Comparison of ENCODE assay signal across 28 cellular contexts in the genomic region with DNA sequence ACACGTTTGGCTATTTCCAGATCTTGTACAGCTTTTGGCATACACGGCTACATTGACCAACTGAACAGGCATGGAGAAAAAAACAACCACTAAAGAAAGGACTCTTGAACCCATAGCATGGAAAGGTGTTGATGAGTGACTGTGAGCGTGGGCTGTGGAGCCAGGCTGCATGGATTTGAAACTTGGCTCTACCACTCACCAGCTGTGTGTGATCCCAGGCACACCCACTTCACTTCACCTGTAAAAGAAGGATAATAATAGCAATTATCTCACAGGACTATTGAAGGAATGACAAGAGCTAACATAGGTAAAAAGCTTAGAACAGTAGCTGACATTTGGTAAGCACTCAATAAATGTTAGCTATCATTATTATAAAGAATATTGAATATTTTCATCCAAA.
"Had no signal": no experiment of that assay in that cellular context is flagged by ENCODE, and none has a peak within 500 bp of the region (broad histone marks: within the 10 kb centered on the region; RNA-seq: fewer than 3 reads in every experiment).

No MANE protein-coding gene starts in this region.

- H3K36me3 Mint-ChIP-seq: activated naive CD8-positive, alpha-beta T cell treated with anti-CD3 and anti-CD28 coated beads for 36 hours; brain; naive thymus-derived CD8-positive, alpha-beta T cell had no signal

- FAIRE-seq: endometrium had no signal

- H3K27ac Mint-ChIP-seq: activated CD4-positive, alpha-beta memory T cell treated with anti-CD3 and anti-CD28 coated beads, Interleukin-2, amount 10 ng/mL, durations not matched to agents 7 days and 5 days; activated CD4-positive, alpha-beta T cell treated with anti-CD3 and anti-CD28 coated beads, Interleukin-2, amount 10 ng/mL, durations not matched to agents 7 days and 5 days; activated naive CD4-positive, alpha-beta T cell treated with anti-CD3 and anti-CD28 coated beads for 36 hours; activated naive CD8-positive, alpha-beta T cell treated with anti-CD3 and anti-CD28 coated beads for 36 hours; activated T-helper 1 cell treated with anti-CD3 and anti-CD28 coated beads, Interleukin-12 subunit alpha, Interleukin-12 subunit beta, Interleukin-2, Interleukin-4 antibody, amounts not matched to agents 30 ng/mL and 10 ng/mL and 1 ng/mL, durations not matched to agents 14 hours and 24 hours and 36 hours; brain; naive thymus-derived CD8-positive, alpha-beta T cell had no signal

- H3K27me3 Mint-ChIP-seq: activated CD4-positive, alpha-beta memory T cell treated with anti-CD3 and anti-CD28 coated beads, Interleukin-2, amount 10 ng/mL, durations not matched to agents 7 days and 5 days; activated CD4-positive, alpha-beta T cell treated with anti-CD3 and anti-CD28 coated beads, Interleukin-2, amount 10 ng/mL, durations not matched to agents 7 days and 5 days had no signal

- DNase-seq: activated CD4-positive, alpha-beta memory T cell treated with anti-CD3 and anti-CD28 coated beads, Interleukin-2, amount 10 ng/mL, durations not matched to agents 7 days and 5 days; activated CD4-positive, alpha-beta T cell treated with anti-CD3 and anti-CD28 coated beads, Interleukin-2, amount 10 ng/mL, durations not matched to agents 7 days and 5 days; activated CD4-positive, CD25-positive, alpha-beta regulatory T cell treated with anti-CD3 and anti-CD28 coated beads, Interleukin-2, amount 50 U/mL, for 72 hours; activated effector memory CD4-positive, alpha-beta T cell treated with anti-CD3 and anti-CD28 coated beads, Interleukin-2, amount 50 U/mL, for 16 hours; activated naive CD4-positive, alpha-beta T cell treated with anti-CD3 and anti-CD28 coated beads for 36 hours; activated naive CD8-positive, alpha-beta T cell treated with anti-CD3 and anti-CD28 coated beads for 36 hours; adrenal gland; aorta; cerebellar nuclear complex; colonic mucosa; effector CD8-positive, alpha-beta T cell; esophagus squamous epithelium; foreskin melanocyte; heart right ventricle; kidney glomerular epithelial cell; left lung; lower lobe of right lung; mesenchymal stem cell; naive thymus-derived CD8-positive, alpha-beta T cell; occipital lobe; posterior cingulate gyrus; right lobe of liver; stimulated activated CD4-positive, alpha-beta T cell treated with anti-CD3 and anti-CD28 coated beads, Interleukin-2, amount 100 ng/mL, for 48 hours; stimulated activated naive CD4-positive, alpha-beta T cell treated with Interleukin-2 at 50 U/mL for 16 hours had no signal

- H3K9me3 Mint-ChIP-seq: activated CD4-positive, alpha-beta memory T cell treated with anti-CD3 and anti-CD28 coated beads, Interleukin-2, amount 10 ng/mL, durations not matched to agents 7 days and 5 days; activated CD4-positive, alpha-beta T cell treated with anti-CD3 and anti-CD28 coated beads, Interleukin-2, amount 10 ng/mL, durations not matched to agents 7 days and 5 days; activated naive CD4-positive, alpha-beta T cell treated with anti-CD3 and anti-CD28 coated beads for 36 hours; activated naive CD8-positive, alpha-beta T cell treated with anti-CD3 and anti-CD28 coated beads for 36 hours; naive thymus-derived CD8-positive, alpha-beta T cell; neural crest cell had no signal

- ATAC-seq: heart right ventricle; left lung; lower lobe of right lung; naive thymus-derived CD8-positive, alpha-beta T cell; right lobe of liver had no signal

- H3K4me3 Mint-ChIP-seq: activated CD4-positive, alpha-beta memory T cell treated with anti-CD3 and anti-CD28 coated beads, Interleukin-2, amount 10 ng/mL, durations not matched to agents 7 days and 5 days; activated CD4-positive, alpha-beta T cell treated with anti-CD3 and anti-CD28 coated beads, Interleukin-2, amount 10 ng/mL, durations not matched to agents 7 days and 5 days; activated naive CD4-positive, alpha-beta T cell treated with anti-CD3 and anti-CD28 coated beads for 36 hours; activated naive CD8-positive, alpha-beta T cell treated with anti-CD3 and anti-CD28 coated beads for 36 hours; activated T-helper 1 cell treated with anti-CD3 and anti-CD28 coated beads, Interleukin-12 subunit alpha, Interleukin-12 subunit beta, Interleukin-2, Interleukin-4 antibody, amounts not matched to agents 30 ng/mL and 10 ng/mL and 1 ng/mL, durations not matched to agents 14 hours and 24 hours and 36 hours; brain; naive thymus-derived CD8-positive, alpha-beta T cell; neural crest cell had no signal

- H3K4me1 Mint-ChIP-seq: activated CD4-positive, alpha-beta memory T cell treated with anti-CD3 and anti-CD28 coated beads, Interleukin-2, amount 10 ng/mL, durations not matched to agents 7 days and 5 days; activated CD4-positive, alpha-beta T cell treated with anti-CD3 and anti-CD28 coated beads, Interleukin-2, amount 10 ng/mL, durations not matched to agents 7 days and 5 days; brain; naive thymus-derived CD8-positive, alpha-beta T cell; neural crest cell had no signal
